31 cellular contexts compared by ENCODE assay signal in genomic region chr16:47847220-47847970, GRCh38.
A peak's percentile ranks its signal among the peaks of the same experiment; 100 is the strongest.
DNase-seq lines count a peak whose midpoint lies in the region; ATAC-seq, FAIRE-seq and TF ChIP-seq lines count a peak whose summit lies in the region.
"Had no signal": no experiment of that assay in that cellular context is flagged by ENCODE, and none has a peak within 500 bp of the region (broad histone marks: within the 10 kb centered on the region; RNA-seq: fewer than 3 reads in every experiment).

No MANE protein-coding gene starts in this region.

- H3K9me3 ChIP-seq in HepG2 (ENCODE audit: low read length) (no peaks in the 10 kb centered on the region), right lobe of liver (no peaks in the 10 kb centered on the region), tibial nerve (no peaks in the 10 kb centered on the region)
- H3K9me3 ChIP-seq: esophagus muscularis mucosa, gastrocnemius medialis, right atrium auricular region, SJCRH30, spleen, testis, uterus had no signal

- POLR2A ChIA-PET in HepG2 (lab: Yijun Ruan, JAX) = no interaction called here

- ATAC-seq in HepG2 = no peak
- no peak for ATAC-seq in right lobe of liver
- no peak for ATAC-seq in GM21447 (IDR thresholded peaks at IDR 0.05; ENCODE audit: unreplicated experiment)
- no peak for ATAC-seq in left colon
- ATAC-seq: gastrocnemius medialis; stimulated activated naive CD8-positive, alpha-beta T cell treated with anti-CD3 and anti-CD28 coated beads, Interleukin-15, Interleukin-2, amounts not matched to agents 100 U/mL and 50 U/mL, for 24 hours had no signal

- H3K4me3 ChIP-seq in HepG2 (replicated peaks in 1 of 3; ENCODE audit: insufficient read depth in 1 of 3, low read depth in 2 of 3, low read length in 3 of 3) = no peak overlapping the region
- H3K4me3 ChIP-seq in right lobe of liver = no peak overlapping the region
- no peak overlapping the region for H3K4me3 ChIP-seq in bronchial epithelial cell (ENCODE audit: low read depth, low read length)
- no peak overlapping the region for H3K4me3 ChIP-seq in tibial nerve
- H3K4me3 ChIP-seq: esophagus muscularis mucosa, gastrocnemius medialis, right atrium auricular region, SJCRH30, spleen, testis, uterus had no signal

- no TSS peak for BruUV-seq in HepG2 (replicated peaks; lab: Mats Ljungman, UMichigan)

- H2AFZ ChIP-seq in HepG2 (ENCODE audit: low read length) = no peak overlapping the region

- no peak for TF ChIP-seq RAD21 in HepG2 (CRISPR knock-in tag; IDR thresholded peaks at IDR 0.05)

- intact Hi-C loops in HepG2 (cut with micrococcal nuclease; ENCODE audit: unreplicated experiment) (no loop called here), right lobe of liver (cut with DNase I) (no loop called here), left colon (cut with DNase I, micrococcal nuclease) (no loop called here)

- H3K27me3 ChIP-seq in HepG2 (ENCODE audit: control insufficient read depth in 1 of 2, insufficient read depth in 2 of 2, low read length in 2 of 2) (peaks cover 0 to 3% of the 10 kb centered on the region in 2 experiments; a peak in 1 of 5 replicates), right lobe of liver (no peaks in the 10 kb centered on the region), bronchial epithelial cell (ENCODE audit: control insufficient read depth, insufficient read depth, low read length) (no peaks in the 10 kb centered on the region), tibial nerve (no peaks in the 10 kb centered on the region)
- H3K27me3 ChIP-seq: esophagus muscularis mucosa, gastrocnemius medialis, right atrium auricular region, SJCRH30, spleen, testis, uterus had no signal

- CTCF ChIA-PET in HepG2 (lab: Yijun Ruan, JAX; ENCODE audit: low intra/inter-chr PET ratio, low total read pairs) = no interaction called here

- in situ Hi-C loops in HepG2 (cut with HindIII; ENCODE audit: extremely low pct_ligation_motif_present, low pct_unique_long_range_greater_than_20kb) = no loop called here

- TF ChIP-seq CTCF in HepG2 (CRISPR knock-in tag; IDR thresholded peaks at IDR 0.05) (no peak), right lobe of liver (IDR thresholded peaks at IDR 0.05) (no peak), bronchial epithelial cell (IDR thresholded peaks at IDR 0.05; ENCODE audit: insufficient read depth, low read length, severe bottlenecking) (no peak), tibial nerve (IDR thresholded peaks at IDR 0.05) (no peak)

- H3K36me3 ChIP-seq in HepG2 (replicated peaks in 1 of 2; ENCODE audit: control insufficient read depth in 1 of 2, insufficient read depth in 2 of 2, low read length in 2 of 2) = no peaks in the 10 kb centered on the region
- H3K36me3 ChIP-seq in right lobe of liver = no peaks in the 10 kb centered on the region
- no peaks in the 10 kb centered on the region for H3K36me3 ChIP-seq in bronchial epithelial cell (ENCODE audit: control insufficient read depth, insufficient read depth, low read length)
- no peaks in the 10 kb centered on the region for H3K36me3 ChIP-seq in tibial nerve
- H3K36me3 ChIP-seq: esophagus muscularis mucosa, gastrocnemius medialis, right atrium auricular region, SJCRH30, spleen, uterus had no signal

- no peaks in the 10 kb centered on the region for H4K20me1 ChIP-seq in HepG2 (ENCODE audit: insufficient read depth, low read length)

- no peaks in the 10 kb centered on the region for H3K79me2 ChIP-seq in HepG2 (ENCODE audit: insufficient read depth, low read length)

- no peak overlapping the region for H3K4me2 ChIP-seq in HepG2 (ENCODE audit: low read depth, low read length)

- H3K4me1 ChIP-seq in HepG2 (ENCODE audit: insufficient read depth, low read length) (no peaks in the 10 kb centered on the region), right lobe of liver (no peaks in the 10 kb centered on the region), tibial nerve (no peaks in the 10 kb centered on the region)
- H3K4me1 ChIP-seq: esophagus muscularis mucosa, gastrocnemius medialis, right atrium auricular region, SJCRH30, spleen, testis, uterus had no signal

- H3K27ac ChIP-seq in HepG2 (ENCODE audit: extremely low read length, insufficient read depth, low read length) = no peak overlapping the region
- H3K27ac ChIP-seq in right lobe of liver = no peak overlapping the region
- no peak overlapping the region for H3K27ac ChIP-seq in tibial nerve
- H3K27ac ChIP-seq: esophagus muscularis mucosa, gastrocnemius medialis, right atrium auricular region, SJCRH30, spleen, testis, uterus had no signal

- WGBS in HepG2 (ENCODE audit: low lambda C conversion rate) = 18% methylated on average over 6 of the region's 6 CpGs
- WGBS in right lobe of liver (ENCODE audit: insufficient coverage, low coverage, low lambda C conversion rate, missing lambda C conversion rate) = 73% methylated on average over 6 of the region's 6 CpGs
- 73% methylated on average over 6 of the region's 6 CpGs for WGBS in tibial nerve, 2 donors

- H3K9ac ChIP-seq in HepG2 (ENCODE audit: insufficient read depth, low read depth, low read length) = no peak overlapping the region

- no peak for TF ChIP-seq EP300 in HepG2 (IDR thresholded peaks at IDR 0.05; ENCODE audit: low read depth in 2 of 2, low read length in 2 of 2)
- no peak for TF ChIP-seq EP300 in HepG2 (CRISPR knock-in tag; IDR thresholded peaks at IDR 0.05; ENCODE audit: borderline replicate concordance)
- no peak for TF ChIP-seq EP300 in tibial nerve (IDR thresholded peaks at IDR 0.05)

- TF ChIP-seq POLR2A in HepG2 (IDR thresholded peaks at IDR 0.05; ENCODE audit: insufficient read depth in 1 of 2, low read depth in 2 of 2, low read length in 2 of 2) (no peak), right lobe of liver (IDR thresholded peaks at IDR 0.05) (no peak), tibial nerve (IDR thresholded peaks at IDR 0.05) (no peak)

- FAIRE-seq in HepG2 (lab: Jason Lieb, UNC) (no peak), bronchial epithelial cell (lab: Jason Lieb, UNC) (peak; percentile 83)
- FAIRE-seq: A204.1, H54, RCC 7860 had no signal

- DNase-seq in HepG2 (ENCODE audit: low spot score) (no peak), right lobe of liver (no peak), bronchial epithelial cell (ENCODE audit: low read depth) (peak; percentile 98), iris pigment epithelial cell (ENCODE audit: low read depth) (peak; percentile 81), NCI-H1417 treated with DMSO at 0.1 percent for 48 hours (lab: John Stamatoyannopoulos, UW) (no peak), tibial nerve (ENCODE audit: low spot score in 2 of 2) (no peak), left colon (no peak)
- DNase-seq: activated CD4-positive, alpha-beta T cell treated with anti-CD3 and anti-CD28 coated beads, Interleukin-2, amount 10 ng/mL, durations not matched to agents 24 days and 14 days; activated CD8-positive, alpha-beta memory T cell treated with anti-CD3 and anti-CD28 coated beads for 24 hours; activated T-cell treated with anti-CD3 and anti-CD28 coated beads for 4 hours; AML-193; CD4-positive, alpha-beta T cell; gastrocnemius medialis; KG1; MM.1S; NCI-H1105 treated with DMSO at 0.1 percent for 48 hours; NCI-H2081; NCI-H2227 treated with DMSO at 0.1 percent for 48 hours; nephron progenitor cell; SJCRH30; spleen; stimulated activated CD4-positive, alpha-beta T cell treated with anti-CD3 and anti-CD28 coated beads, Interleukin-2, amount 100 ng/mL, for 24 hours; stimulated activated naive CD8-positive, alpha-beta T cell treated with anti-CD3 and anti-CD28 coated beads, Interleukin-15, Interleukin-2, amounts not matched to agents 100 U/mL and 50 U/mL, for 24 hours; testis; uterus had no signal

TF ChIP-seq in HepG2, 621 proteins besides CTCF, POLR2A, EP300 and RAD21:
- TF ChIP-seq ATF7 (IDR thresholded peaks at IDR 0.05) (peak; percentile 36; the same call in 1 of the 2 replicates), ATF7 (CRISPR knock-in tag; IDR thresholded peaks at IDR 0.05) (no peak), MTF1 (CRISPR knock-in tag; IDR thresholded peaks at IDR 0.05) (no peak)

Comparison
In these comparisons a context has a peak if more than half of its experiments do, and no peak if none do; other contexts are left out.
1. DNase-seq: peak in bronchial epithelial cell (single experiment) and iris pigment epithelial cell (single experiment); none in HepG2 (single experiment), right lobe of liver (0 of 3), NCI-H1417 treated with DMSO at 0.1 percent for 48 hours (single experiment), tibial nerve (0 of 2) and left colon (0 of 2).